In genomic region chr12:10307630-10308029, GRCh38 we compare ENCODE assay signal across 25 cellular contexts. TPM values are rescaled to one million over a fixed set of nuclear protein-coding genes. Genes with fewer than 3 reads are reported as not detected.
DNase-seq lines count a peak whose midpoint lies in the region; ATAC-seq and TF ChIP-seq lines count a peak whose summit lies in the region.
"Had no signal": no experiment of that assay in that cellular context is flagged by ENCODE, and none has a peak within 500 bp of the region (broad histone marks: within the 10 kb centered on the region; RNA-seq: fewer than 3 reads in every experiment).

A gene with protein sequence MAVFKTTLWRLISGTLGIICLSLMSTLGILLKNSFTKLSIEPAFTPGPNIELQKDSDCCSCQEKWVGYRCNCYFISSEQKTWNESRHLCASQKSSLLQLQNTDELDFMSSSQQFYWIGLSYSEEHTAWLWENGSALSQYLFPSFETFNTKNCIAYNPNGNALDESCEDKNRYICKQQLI (plus strand): TSS chr12:10307870. CDS start chr12:10308078, 208 bp downstream.

- H3K4me3 ChIP-seq in fibroblast of pulmonary artery (replicated peaks; ENCODE audit: low read depth, low read length), result no peak within 1 kb of the TSS
- H3K4me3 ChIP-seq: left ventricle myocardium inferior had no signal

- no peaks in the 10 kb centered on the region for H3K9me3 ChIP-seq in CD4-positive, alpha-beta T cell (ENCODE audit: control insufficient read depth, low read length)
- H3K9me3 ChIP-seq: left ventricle myocardium inferior had no signal

- no peak within 1 kb of the TSS for H3K4me3 Mint-ChIP-seq in activated naive CD4-positive, alpha-beta T cell treated with anti-CD3 and anti-CD28 coated beads, Interleukin-2, amount 10 ng/mL, durations not matched to agents 7 days and 5 days
- H3K4me3 Mint-ChIP-seq in activated naive CD8-positive, alpha-beta T cell treated with anti-CD3 and anti-CD28 coated beads for 36 hours, result peak within 1 kb of the TSS; percentile 5
- H3K4me3 Mint-ChIP-seq in stimulated activated effector memory CD8-positive, alpha-beta T cell treated with anti-CD3 and anti-CD28 coated beads, Interleukin-12 subunit alpha, Interleukin-12 subunit beta, amount 100 ng/mL, for 72 hours, result peak within 1 kb of the TSS; percentile 74
- no peak within 1 kb of the TSS for H3K4me3 Mint-ChIP-seq in CD4-positive, alpha-beta T cell
- H3K4me3 Mint-ChIP-seq: activated T-helper 17 cell treated with anti-CD3 and anti-CD28 coated beads, Interleukin-2, amount 50 U/mL, for 72 hours; B cell; brain; nephron had no signal

- TF ChIP-seq CTCF in fibroblast of pulmonary artery (IDR thresholded peaks at IDR 0.05; ENCODE audit: low read length, missing control alignments), result no peak
- no peak for TF ChIP-seq CTCF in CD4-positive, alpha-beta T cell (IDR thresholded peaks at IDR 0.05)

- H3K27ac Mint-ChIP-seq in activated naive CD4-positive, alpha-beta T cell treated with anti-CD3 and anti-CD28 coated beads, Interleukin-2, amount 10 ng/mL, durations not matched to agents 7 days and 5 days, result peak within 1 kb of the TSS; percentile 25
- H3K27ac Mint-ChIP-seq in activated naive CD8-positive, alpha-beta T cell treated with anti-CD3 and anti-CD28 coated beads for 36 hours, result peak within 1 kb of the TSS; percentile 34
- peak within 1 kb of the TSS; percentile 98 for H3K27ac Mint-ChIP-seq in stimulated activated effector memory CD8-positive, alpha-beta T cell treated with anti-CD3 and anti-CD28 coated beads, Interleukin-12 subunit alpha, Interleukin-12 subunit beta, amount 100 ng/mL, for 72 hours
- H3K27ac Mint-ChIP-seq in CD4-positive, alpha-beta T cell, result no peak within 1 kb of the TSS
- H3K27ac Mint-ChIP-seq: activated T-helper 17 cell treated with anti-CD3 and anti-CD28 coated beads, Interleukin-2, amount 50 U/mL, for 72 hours; B cell; brain; nephron had no signal

- H3K36me3 Mint-ChIP-seq in activated naive CD4-positive, alpha-beta T cell treated with anti-CD3 and anti-CD28 coated beads, Interleukin-2, amount 10 ng/mL, durations not matched to agents 7 days and 5 days, result no peaks in the 10 kb centered on the region
- peaks cover 20% of the 10 kb centered on the region for H3K36me3 Mint-ChIP-seq in activated naive CD8-positive, alpha-beta T cell treated with anti-CD3 and anti-CD28 coated beads for 36 hours
- peaks cover 78% of the 10 kb centered on the region for H3K36me3 Mint-ChIP-seq in stimulated activated effector memory CD8-positive, alpha-beta T cell treated with anti-CD3 and anti-CD28 coated beads, Interleukin-12 subunit alpha, Interleukin-12 subunit beta, amount 100 ng/mL, for 72 hours
- H3K36me3 Mint-ChIP-seq in CD4-positive, alpha-beta T cell (ENCODE audit: low read depth), result no peaks in the 10 kb centered on the region
- H3K36me3 Mint-ChIP-seq: brain had no signal

- no peak within 1 kb of the TSS for H3K27ac ChIP-seq in CD4-positive, alpha-beta T cell (ENCODE audit: low read depth, low read length)
- H3K27ac ChIP-seq: left ventricle myocardium inferior had no signal

- H3K27me3 Mint-ChIP-seq in activated naive CD4-positive, alpha-beta T cell treated with anti-CD3 and anti-CD28 coated beads, Interleukin-2, amount 10 ng/mL, durations not matched to agents 7 days and 5 days, result no peaks in the 10 kb centered on the region
- H3K27me3 Mint-ChIP-seq in activated naive CD8-positive, alpha-beta T cell treated with anti-CD3 and anti-CD28 coated beads for 36 hours, result no peaks in the 10 kb centered on the region
- H3K27me3 Mint-ChIP-seq in CD4-positive, alpha-beta T cell, result no peaks in the 10 kb centered on the region
- H3K27me3 Mint-ChIP-seq: brain had no signal

- POLR2A ChIA-PET in CD4-positive, alpha-beta T cell (lab: Charles Lee), result no interaction called here

- intact Hi-C loops in CD4-positive, alpha-beta T cell (cut with DNase I, micrococcal nuclease), result no loop called here

- no peaks in the 10 kb centered on the region for H3K9me3 Mint-ChIP-seq in activated naive CD4-positive, alpha-beta T cell treated with anti-CD3 and anti-CD28 coated beads, Interleukin-2, amount 10 ng/mL, durations not matched to agents 7 days and 5 days
- H3K9me3 Mint-ChIP-seq in activated naive CD8-positive, alpha-beta T cell treated with anti-CD3 and anti-CD28 coated beads for 36 hours, result peaks cover 15% of the 10 kb centered on the region
- no peaks in the 10 kb centered on the region for H3K9me3 Mint-ChIP-seq in stimulated activated effector memory CD8-positive, alpha-beta T cell treated with anti-CD3 and anti-CD28 coated beads, Interleukin-12 subunit alpha, Interleukin-12 subunit beta, amount 100 ng/mL, for 72 hours
- H3K9me3 Mint-ChIP-seq in CD4-positive, alpha-beta T cell, result no peaks in the 10 kb centered on the region
- H3K9me3 Mint-ChIP-seq: activated T-helper 17 cell treated with anti-CD3 and anti-CD28 coated beads, Interleukin-2, amount 50 U/mL, for 72 hours; brain; nephron had no signal

- ATAC-seq in stimulated activated effector memory CD8-positive, alpha-beta T cell treated with anti-CD3 and anti-CD28 coated beads, Interleukin-12 subunit alpha, Interleukin-12 subunit beta, amount 100 ng/mL, for 72 hours, result no peak
- ATAC-seq in CD4-positive, alpha-beta T cell (ENCODE audit: poor library complexity), result no peak
- ATAC-seq: activated T-helper 17 cell treated with anti-CD3 and anti-CD28 coated beads, Interleukin-2, amount 50 U/mL, for 72 hours; esophagus mucosa; PC-3; Right ventricle myocardium inferior; SK-N-SH treated with all-trans-retinoic acid at 6 μM for 48 hours had no signal

- peaks cover 8% of the 10 kb centered on the region for H3K4me1 Mint-ChIP-seq in activated naive CD4-positive, alpha-beta T cell treated with anti-CD3 and anti-CD28 coated beads, Interleukin-2, amount 10 ng/mL, durations not matched to agents 7 days and 5 days
- peaks cover 42% of the 10 kb centered on the region for H3K4me1 Mint-ChIP-seq in activated naive CD8-positive, alpha-beta T cell treated with anti-CD3 and anti-CD28 coated beads for 36 hours
- H3K4me1 Mint-ChIP-seq in stimulated activated effector memory CD8-positive, alpha-beta T cell treated with anti-CD3 and anti-CD28 coated beads, Interleukin-12 subunit alpha, Interleukin-12 subunit beta, amount 100 ng/mL, for 72 hours, result peaks cover 38% of the 10 kb centered on the region
- H3K4me1 Mint-ChIP-seq in CD4-positive, alpha-beta T cell (ENCODE audit: low read depth), result no peaks in the 10 kb centered on the region
- H3K4me1 Mint-ChIP-seq: B cell, brain, nephron had no signal

- DNase-seq in activated naive CD4-positive, alpha-beta T cell treated with anti-CD3 and anti-CD28 coated beads, Interleukin-2, amount 10 ng/mL, durations not matched to agents 7 days and 5 days, result no peak
- DNase-seq in activated naive CD4-positive, alpha-beta T cell (lab: John Stamatoyannopoulos, UW), result no peak
- no peak for DNase-seq in activated naive CD8-positive, alpha-beta T cell treated with anti-CD3 and anti-CD28 coated beads for 36 hours
- DNase-seq in fibroblast of pulmonary artery (ENCODE audit: low read depth) (peak; percentile 24), mucosa of gallbladder (ENCODE audit: low spot score) (no peak), mesenteric fat pad (ENCODE audit: low spot score) (no peak)
- DNase-seq in stimulated activated effector memory CD8-positive, alpha-beta T cell treated with anti-CD3 and anti-CD28 coated beads, Interleukin-12 subunit alpha, Interleukin-12 subunit beta, amount 100 ng/mL, for 72 hours (ENCODE audit: low spot score in 2 of 2), result no peak
- DNase-seq in CD4-positive, alpha-beta T cell, result no peak
- DNase-seq: activated CD4-positive, alpha-beta T cell treated with anti-CD3 and anti-CD28 coated beads for 1 hour; COR-L47; effector CD8-positive, alpha-beta T cell; IMR-90; left ventricle myocardium inferior; NCI-H1092; NCI-H1694 treated with DMSO at 0.1 percent for 48 hours; NCI-H510A; PC-3; trophoblast cell had no signal

- CTCF ChIA-PET in activated naive CD4-positive, alpha-beta T cell treated with anti-CD3 and anti-CD28 coated beads, Interleukin-2, amount 10 ng/mL, durations not matched to agents 7 days and 5 days (lab: Charles Lee), result no interaction called here
- CTCF ChIA-PET in CD4-positive, alpha-beta T cell (lab: Charles Lee), result interaction anchor here (0.6 kb wide), 1 partner anchor 1491 kb away, joined by 3 read pairs; no protein-coding TSS in a partner anchor

- H3K27me3 ChIP-seq in CD4-positive, alpha-beta T cell (ENCODE audit: control insufficient read depth, insufficient read depth, low read length), result no peaks in the 10 kb centered on the region

RNA-seq across cellular contexts. Expression of the gene that starts here (rescaled TPM):
- total RNA-seq in activated naive CD8-positive, alpha-beta T cell treated with anti-CD3 and anti-CD28 coated beads for 36 hours, result 1 to 10 TPM; 2.0 to 2.6 TPM
- 1 to 10 TPM in 1 of 2 experiments, under 1 TPM in 1; 0.87 to 1.0 TPM for total RNA-seq in CD4-positive, alpha-beta T cell
- total RNA-seq in mucosa of gallbladder (1.8 TPM), mesenteric fat pad (3.3 TPM)
- total RNA-seq: esophagus mucosa, PC-3 had no signal

Comparison
In these comparisons a context has a peak if more than half of its experiments do, and no peak if none do; other contexts are left out.
1. H3K4me3 Mint-ChIP-seq: peak in activated naive CD8-positive, alpha-beta T cell treated with anti-CD3 and anti-CD28 coated beads for 36 hours (single experiment) and stimulated activated effector memory CD8-positive, alpha-beta T cell treated with anti-CD3 and anti-CD28 coated beads, Interleukin-12 subunit alpha, Interleukin-12 subunit beta, amount 100 ng/mL, for 72 hours (single experiment); none in activated naive CD4-positive, alpha-beta T cell treated with anti-CD3 and anti-CD28 coated beads, Interleukin-2, amount 10 ng/mL, durations not matched to agents 7 days and 5 days (single experiment) and CD4-positive, alpha-beta T cell (single experiment).